Comparison of ENCODE assay signal across 14 cellular contexts in genomic region chr16:17358846-17359245, GRCh38.
DNase-seq lines count a peak whose midpoint lies in the region; ATAC-seq and TF ChIP-seq lines count a peak whose summit lies in the region.
"Had no signal": no experiment of that assay in that cellular context is flagged by ENCODE, and none has a peak within 500 bp of the region (broad histone marks: within the 10 kb centered on the region; RNA-seq: fewer than 3 reads in every experiment).

No MANE protein-coding gene starts in this region.

- no peaks in the 10 kb centered on the region for H3K9me3 Mint-ChIP-seq in T-helper 2 cell treated with Interferon-gamma antibody and Interleukin-4, amounts not matched to agents 5 μg/mL and 100 μg/mL, for 36 hours
- H3K9me3 Mint-ChIP-seq in T-cell (no peaks in the 10 kb centered on the region), Caco-2 (ENCODE audit: unreplicated experiment) (no peaks in the 10 kb centered on the region)
- no peaks in the 10 kb centered on the region for H3K9me3 Mint-ChIP-seq in stimulated activated effector memory CD8-positive, alpha-beta T cell treated with anti-CD3 and anti-CD28 coated beads, Interleukin-12 subunit alpha, Interleukin-12 subunit beta, amount 100 ng/mL, for 72 hours

- no peaks in the 10 kb centered on the region for H3K27me3 ChIP-seq in Caco-2 (replicated peaks; ENCODE audit: control insufficient read depth, insufficient read depth, low read length)
- H3K27me3 ChIP-seq: tibial nerve had no signal

- CTCF ChIA-PET in T-cell (lab: Charles Lee) (interaction anchor here in 1 of 2 donors (1.1 to 2.6 kb wide), 2 partner anchors 11 to 12 kb away, joined by 3 to 10 read pairs; no protein-coding TSS in a partner anchor), Caco-2 (lab: Charles Lee) (no interaction called here)

- no peak for DNase-seq in T-helper 2 cell treated with Interferon-gamma antibody and Interleukin-4, amounts not matched to agents 5 μg/mL and 100 μg/mL, for 36 hours (ENCODE audit: low spot score)
- DNase-seq in T-helper 2 cell (no peak), T-cell (no peak), fibroblast of peridontal ligament (ENCODE audit: extremely low read depth) (peak; percentile 75), Caco-2 (no peak), SKM-1 (lab: John Stamatoyannopoulos, UW; ENCODE audit: unreplicated experiment) (no peak)
- DNase-seq in stimulated activated effector memory CD8-positive, alpha-beta T cell treated with anti-CD3 and anti-CD28 coated beads, Interleukin-12 subunit alpha, Interleukin-12 subunit beta, amount 100 ng/mL, for 72 hours (ENCODE audit: low spot score in 2 of 2): no peak
- no peak for DNase-seq in activated T-cell treated with anti-CD3 and anti-CD28 coated beads, Interleukin-2, amount 50 U/mL, for 1 hour
- DNase-seq: effector CD4-positive, alpha-beta T cell; hypothalamus; NCI-H187 treated with DMSO at 0.1 percent for 48 hours; stimulated activated CD4-positive, alpha-beta T cell treated with anti-CD3 and anti-CD28 coated beads, Interleukin-1b, Interleukin-23, amount 100 ng/mL, for 48 hours had no signal

- no peaks in the 10 kb centered on the region for H3K36me3 ChIP-seq in Caco-2 (ENCODE audit: control insufficient read depth, insufficient read depth, low read length)
- H3K36me3 ChIP-seq: tibial nerve had no signal

- POLR2A ChIA-PET in T-cell (lab: Charles Lee) (interaction anchor here in 1 of 2 donors (0.9 kb wide), 1 partner anchor 12 kb away, joined by 4 read pairs; no protein-coding TSS in a partner anchor), Caco-2 (lab: Charles Lee) (no interaction called here)

- no peak for TF ChIP-seq CTCF in Caco-2 (IDR thresholded peaks at IDR 0.05; ENCODE audit: insufficient read depth in 1 of 2, low read depth in 1 of 2, low read length in 1 of 2, severe bottlenecking in 1 of 2, unreplicated experiment in 1 of 2)

- H3K27me3 Mint-ChIP-seq in T-helper 2 cell treated with Interferon-gamma antibody and Interleukin-4, amounts not matched to agents 5 μg/mL and 100 μg/mL, for 36 hours (ENCODE audit: low read depth): no peaks in the 10 kb centered on the region
- H3K27me3 Mint-ChIP-seq in T-cell (no peaks in the 10 kb centered on the region), Caco-2 (ENCODE audit: insufficient read depth, unreplicated experiment) (no peaks in the 10 kb centered on the region)

- H3K4me3 ChIP-seq in Caco-2 (ENCODE audit: low read depth, low read length): no peak overlapping the region
- H3K4me3 ChIP-seq: A549, tibial nerve had no signal

- peak overlapping the region; percentile 50 for H3K27ac Mint-ChIP-seq in T-helper 2 cell treated with Interferon-gamma antibody and Interleukin-4, amounts not matched to agents 5 μg/mL and 100 μg/mL, for 36 hours
- peak overlapping the region; percentile 98 to 100 for H3K27ac Mint-ChIP-seq in T-cell
- peak overlapping the region; percentile 83 for H3K27ac Mint-ChIP-seq in stimulated activated effector memory CD8-positive, alpha-beta T cell treated with anti-CD3 and anti-CD28 coated beads, Interleukin-12 subunit alpha, Interleukin-12 subunit beta, amount 100 ng/mL, for 72 hours
- H3K27ac Mint-ChIP-seq in Caco-2 (ENCODE audit: unreplicated experiment): no peak overlapping the region

- no TSS peak for BruUV-seq in Caco-2 (replicated peaks; lab: Mats Ljungman, UMichigan)

- no peaks in the 10 kb centered on the region for H3K4me1 ChIP-seq in Caco-2
- H3K4me1 ChIP-seq: A549 had no signal

- no peaks in the 10 kb centered on the region for H3K9me3 ChIP-seq in Caco-2
- H3K9me3 ChIP-seq: A549, tibial nerve had no signal

- H3K36me3 Mint-ChIP-seq in T-helper 2 cell treated with Interferon-gamma antibody and Interleukin-4, amounts not matched to agents 5 μg/mL and 100 μg/mL, for 36 hours (ENCODE audit: low read depth): peaks cover 37% of the 10 kb centered on the region
- peaks cover 14% of the 10 kb centered on the region for H3K36me3 Mint-ChIP-seq in T-cell
- H3K36me3 Mint-ChIP-seq in stimulated activated effector memory CD8-positive, alpha-beta T cell treated with anti-CD3 and anti-CD28 coated beads, Interleukin-12 subunit alpha, Interleukin-12 subunit beta, amount 100 ng/mL, for 72 hours: no peaks in the 10 kb centered on the region
- no peaks in the 10 kb centered on the region for H3K36me3 Mint-ChIP-seq in Caco-2 (ENCODE audit: insufficient read depth, unreplicated experiment)

- H3K4me3 Mint-ChIP-seq in T-helper 2 cell treated with Interferon-gamma antibody and Interleukin-4, amounts not matched to agents 5 μg/mL and 100 μg/mL, for 36 hours: peak overlapping the region; percentile 25
- H3K4me3 Mint-ChIP-seq in T-cell (peak overlapping the region in 1 of 3 donors; percentile 49), Caco-2 (ENCODE audit: unreplicated experiment) (no peak overlapping the region)
- peak overlapping the region; percentile 6 for H3K4me3 Mint-ChIP-seq in stimulated activated effector memory CD8-positive, alpha-beta T cell treated with anti-CD3 and anti-CD28 coated beads, Interleukin-12 subunit alpha, Interleukin-12 subunit beta, amount 100 ng/mL, for 72 hours

- peaks cover 58% of the 10 kb centered on the region for H3K4me1 Mint-ChIP-seq in T-helper 2 cell treated with Interferon-gamma antibody and Interleukin-4, amounts not matched to agents 5 μg/mL and 100 μg/mL, for 36 hours (ENCODE audit: low read depth)
- H3K4me1 Mint-ChIP-seq in T-cell (peaks cover 71 to 78% (median 72%) of the 10 kb centered on the region in 3 donors), Caco-2 (ENCODE audit: low read depth, unreplicated experiment) (no peaks in the 10 kb centered on the region)
- H3K4me1 Mint-ChIP-seq in stimulated activated effector memory CD8-positive, alpha-beta T cell treated with anti-CD3 and anti-CD28 coated beads, Interleukin-12 subunit alpha, Interleukin-12 subunit beta, amount 100 ng/mL, for 72 hours: peaks cover 64% of the 10 kb centered on the region

- ATAC-seq in T-cell (replicated peaks in 1 of 4): no peak
- no peak for ATAC-seq in stimulated activated effector memory CD8-positive, alpha-beta T cell treated with anti-CD3 and anti-CD28 coated beads, Interleukin-12 subunit alpha, Interleukin-12 subunit beta, amount 100 ng/mL, for 72 hours
- ATAC-seq: A549 had no signal

- intact Hi-C loops in Caco-2 (cut with micrococcal nuclease; ENCODE audit: unreplicated experiment): no loop called here
